23 cellular contexts compared by ENCODE assay signal in genomic region chr1:94079056-94079990, GRCh38. TPM values are rescaled to one million over a fixed set of nuclear protein-coding genes. Genes with fewer than 3 reads are reported as not detected.
DNase-seq lines count a peak whose midpoint lies in the region; ATAC-seq, FAIRE-seq and TF ChIP-seq lines count a peak whose summit lies in the region.
"Had no signal": no experiment of that assay in that cellular context is flagged by ENCODE, and none has a peak within 500 bp of the region (broad histone marks: within the 10 kb centered on the region; RNA-seq: fewer than 3 reads in every experiment).

No MANE protein-coding gene starts in this region.

- no peak overlapping the region for H3K9ac ChIP-seq in astrocyte (ENCODE audit: low read length)

- H3K36me3 ChIP-seq in astrocyte (ENCODE audit: insufficient read depth, low read length) (no peaks in the 10 kb centered on the region), lower lobe of right lung (no peaks in the 10 kb centered on the region), upper lobe of right lung (no peaks in the 10 kb centered on the region)
- H3K36me3 ChIP-seq: sigmoid colon had no signal

- intact Hi-C loops in lower lobe of right lung (cut with DNase I) = no loop called here
- intact Hi-C loops in upper lobe of right lung (cut with DNase I) = no loop called here
- intact Hi-C loops in dorsolateral prefrontal cortex (cut with DNase I) = no loop called here
- intact Hi-C loops in activated CD4-positive, alpha-beta T cell treated with anti-CD3 and anti-CD28 coated beads, Interleukin-2, amount 10 ng/mL, durations not matched to agents 24 days and 14 days (cut with micrococcal nuclease) = no loop called here

- ATAC-seq in lower lobe of right lung (peak; percentile 41 to 56), upper lobe of right lung (peak; percentile 79), GM18909 (IDR thresholded peaks at IDR 0.05; ENCODE audit: poor library complexity, unreplicated experiment) (no peak)
- ATAC-seq: left colon; naive thymus-derived CD8-positive, alpha-beta T cell had no signal

- H2AFZ ChIP-seq in astrocyte (ENCODE audit: low read depth, low read length) = no peak overlapping the region

- no peaks in the 10 kb centered on the region for H3K9me3 ChIP-seq in astrocyte (ENCODE audit: insufficient read depth, low read depth, low read length)
- H3K9me3 ChIP-seq in lower lobe of right lung = no peaks in the 10 kb centered on the region
- no peaks in the 10 kb centered on the region for H3K9me3 ChIP-seq in upper lobe of right lung
- H3K9me3 ChIP-seq: sigmoid colon had no signal

- H3K9me3 Mint-ChIP-seq in astrocyte (ENCODE audit: unreplicated experiment) = no peaks in the 10 kb centered on the region
- no peaks in the 10 kb centered on the region for H3K9me3 Mint-ChIP-seq in activated CD4-positive, alpha-beta T cell treated with anti-CD3 and anti-CD28 coated beads, Interleukin-2, amount 10 ng/mL, durations not matched to agents 24 days and 14 days
- H3K9me3 Mint-ChIP-seq: activated naive CD4-positive, alpha-beta T cell treated with anti-CD3 and anti-CD28 coated beads, Interleukin-2, amount 50 U/mL, for 24 hours; CD4-positive, alpha-beta memory T cell; naive thymus-derived CD8-positive, alpha-beta T cell had no signal

- no peak overlapping the region for H3K27ac ChIP-seq in astrocyte (ENCODE audit: low read depth, low read length)
- no peak overlapping the region for H3K27ac ChIP-seq in lower lobe of right lung
- no peak overlapping the region for H3K27ac ChIP-seq in upper lobe of right lung
- peak overlapping the region in 1 of 59 donors; percentile 43 for H3K27ac ChIP-seq in dorsolateral prefrontal cortex
- H3K27ac ChIP-seq: 22Rv1, sigmoid colon had no signal

- no peak overlapping the region for H3K4me2 ChIP-seq in astrocyte (ENCODE audit: low read length)

- peak overlapping the region; percentile 76 for H3K27ac Mint-ChIP-seq in astrocyte (ENCODE audit: unreplicated experiment)
- H3K27ac Mint-ChIP-seq in activated CD4-positive, alpha-beta T cell treated with anti-CD3 and anti-CD28 coated beads, Interleukin-2, amount 10 ng/mL, durations not matched to agents 24 days and 14 days = no peak overlapping the region
- H3K27ac Mint-ChIP-seq: activated naive CD4-positive, alpha-beta T cell treated with anti-CD3 and anti-CD28 coated beads, Interleukin-2, amount 50 U/mL, for 24 hours; CD4-positive, alpha-beta memory T cell; naive thymus-derived CD8-positive, alpha-beta T cell had no signal

- H3K79me2 ChIP-seq in astrocyte (ENCODE audit: insufficient read depth, low read length) = no peaks in the 10 kb centered on the region

- no peak for TF ChIP-seq CTCF in astrocyte (IDR thresholded peaks at IDR 0.05; ENCODE audit: insufficient read depth, low read depth, low read length)
- TF ChIP-seq CTCF in lower lobe of right lung (IDR thresholded peaks at IDR 0.05) = no peak
- TF ChIP-seq CTCF in upper lobe of right lung (IDR thresholded peaks at IDR 0.05) = no peak
- TF ChIP-seq CTCF in dorsolateral prefrontal cortex (IDR thresholded peaks at IDR 0.05 in 54 of 56, conservative IDR thresholded peaks at IDR 0.05 in 2 of 56; ENCODE audit: low read depth in 1 of 56, partially characterized antibody in 56 of 56) = no peak

- peak; percentile 68 for FAIRE-seq in astrocyte (lab: Jason Lieb, UNC)
- FAIRE-seq: endothelial cell of umbilical vein had no signal

- H3K27me3 Mint-ChIP-seq in astrocyte (ENCODE audit: low read depth, unreplicated experiment) = peaks cover 8% of the 10 kb centered on the region
- H3K27me3 Mint-ChIP-seq in activated CD4-positive, alpha-beta T cell treated with anti-CD3 and anti-CD28 coated beads, Interleukin-2, amount 10 ng/mL, durations not matched to agents 24 days and 14 days = peaks cover 15% of the 10 kb centered on the region

- H3K4me1 ChIP-seq in astrocyte (ENCODE audit: insufficient read depth, low read length) (peaks cover 9% of the 10 kb centered on the region), lower lobe of right lung (peaks cover 5% of the 10 kb centered on the region), upper lobe of right lung (no peaks in the 10 kb centered on the region)

- no peaks in the 10 kb centered on the region for H3K27me3 ChIP-seq in astrocyte (ENCODE audit: insufficient read depth, low read length)
- H3K27me3 ChIP-seq in lower lobe of right lung (ENCODE audit: low read depth) = no peaks in the 10 kb centered on the region
- H3K27me3 ChIP-seq in upper lobe of right lung = no peaks in the 10 kb centered on the region
- no peaks in the 10 kb centered on the region for H3K27me3 ChIP-seq in dorsolateral prefrontal cortex
- H3K27me3 ChIP-seq: sigmoid colon had no signal

- no peaks in the 10 kb centered on the region for H4K20me1 ChIP-seq in astrocyte (ENCODE audit: insufficient read depth, low read length)

- no peaks in the 10 kb centered on the region for H3K36me3 Mint-ChIP-seq in astrocyte (ENCODE audit: low read depth, unreplicated experiment)
- H3K36me3 Mint-ChIP-seq in activated CD4-positive, alpha-beta T cell treated with anti-CD3 and anti-CD28 coated beads, Interleukin-2, amount 10 ng/mL, durations not matched to agents 24 days and 14 days (ENCODE audit: low read depth) = no peaks in the 10 kb centered on the region
- H3K36me3 Mint-ChIP-seq: activated naive CD4-positive, alpha-beta T cell treated with anti-CD3 and anti-CD28 coated beads, Interleukin-2, amount 50 U/mL, for 24 hours; CD4-positive, alpha-beta memory T cell; naive thymus-derived CD8-positive, alpha-beta T cell had no signal

- no peak overlapping the region for H3K4me3 ChIP-seq in astrocyte (ENCODE audit: insufficient read depth, low read depth, low read length)
- no peak overlapping the region for H3K4me3 ChIP-seq in lower lobe of right lung
- no peak overlapping the region for H3K4me3 ChIP-seq in upper lobe of right lung
- H3K4me3 ChIP-seq in dorsolateral prefrontal cortex = no peak overlapping the region
- H3K4me3 ChIP-seq: sigmoid colon had no signal

- peaks cover 16% of the 10 kb centered on the region for H3K4me1 Mint-ChIP-seq in astrocyte (ENCODE audit: low read depth, unreplicated experiment)
- no peaks in the 10 kb centered on the region for H3K4me1 Mint-ChIP-seq in activated CD4-positive, alpha-beta T cell treated with anti-CD3 and anti-CD28 coated beads, Interleukin-2, amount 10 ng/mL, durations not matched to agents 24 days and 14 days
- H3K4me1 Mint-ChIP-seq: activated naive CD4-positive, alpha-beta T cell treated with anti-CD3 and anti-CD28 coated beads, Interleukin-2, amount 50 U/mL, for 24 hours had no signal

- no peak overlapping the region for H3K4me3 Mint-ChIP-seq in astrocyte (ENCODE audit: unreplicated experiment)
- no peak overlapping the region for H3K4me3 Mint-ChIP-seq in activated CD4-positive, alpha-beta T cell treated with anti-CD3 and anti-CD28 coated beads, Interleukin-2, amount 10 ng/mL, durations not matched to agents 24 days and 14 days
- H3K4me3 Mint-ChIP-seq: activated naive CD4-positive, alpha-beta T cell treated with anti-CD3 and anti-CD28 coated beads, Interleukin-2, amount 50 U/mL, for 24 hours; CD4-positive, alpha-beta memory T cell; naive thymus-derived CD8-positive, alpha-beta T cell had no signal

- DNase-seq in NCI-H1417 (lab: John Stamatoyannopoulos, UW) (peak in 2 of 3 experiments; percentile 36 to 76), NCI-H1417 treated with DMSO at 0.1 percent for 48 hours (lab: John Stamatoyannopoulos, UW) (no peak), astrocyte (ENCODE audit: low read depth) (no peak), lower lobe of right lung (no peak), upper lobe of right lung (no peak), dorsolateral prefrontal cortex (no peak)
- DNase-seq in activated CD4-positive, alpha-beta T cell treated with anti-CD3 and anti-CD28 coated beads, Interleukin-2, amount 10 ng/mL, durations not matched to agents 24 days and 14 days = no peak
- DNase-seq: activated CD8-positive, alpha-beta memory T cell treated with anti-CD3 and anti-CD28 coated beads, Interleukin-2, amount 50 U/mL, for 4 hours; caudate nucleus; CD4-positive, alpha-beta memory T cell; GF-D8; glutamatergic neuron; HCEC 1CT; left colon; MV-4-11; naive thymus-derived CD8-positive, alpha-beta T cell; NCI-H446; sigmoid colon; stimulated activated naive CD4-positive, alpha-beta T cell had no signal

RNA-seq across cellular contexts. Expression of gene ABCA4, which starts 41.6 kb away (rescaled TPM):
- total RNA-seq in astrocyte (0.14 and 0.20 TPM in 2 replicates), lower lobe of right lung (1.9 TPM), upper lobe of right lung (1.4 TPM), dorsolateral prefrontal cortex (1 to 10 TPM in 67 of 120 experiments, under 1 TPM in 53; 0.07 to 5.2 (median 1.1) TPM)
- total RNA-seq in activated CD4-positive, alpha-beta T cell treated with anti-CD3 and anti-CD28 coated beads, Interleukin-2, amount 10 ng/mL, durations not matched to agents 24 days and 14 days = 0.12 TPM in 1 of 2 replicates, not detected in the other
- total RNA-seq: CD4-positive, alpha-beta memory T cell; naive thymus-derived CD8-positive, alpha-beta T cell had no signal

Comparison
In these comparisons a context has a peak if more than half of its experiments do, and no peak if none do; other contexts are left out.
1. DNase-seq: peak in NCI-H1417 (2 of 3); none in NCI-H1417 treated with DMSO at 0.1 percent for 48 hours (single experiment), astrocyte (single experiment), lower lobe of right lung (single experiment), upper lobe of right lung (single experiment), dorsolateral prefrontal cortex (0 of 10) and activated CD4-positive, alpha-beta T cell treated with anti-CD3 and anti-CD28 coated beads, Interleukin-2, amount 10 ng/mL, durations not matched to agents 24 days and 14 days (single experiment).